In genomic region chr1:10904396-10905358, GRCh38 we compare ENCODE assay signal across 1 cellular context.
TF ChIP-seq lines count a peak whose summit lies in the region.

No MANE protein-coding gene starts in this region.

TF ChIP-seq in H1, 55 proteins besides CTCF, POLR2A, EP300 and RAD21:
- TF ChIP-seq KDM1A (IDR thresholded peaks at IDR 0.05; ENCODE audit: borderline replicate concordance, low read length) (peak; percentile 83; the same call in 1 of the 2 replicates), RXRA (IDR thresholded peaks at IDR 0.05; ENCODE audit: insufficient read depth, low read depth, low read length) (no peak)
TF ChIP-seq in H1: peak in this region for 1.
